ENCODE assay signal across 20 cellular contexts in genomic region chr2:172997031-172997430, GRCh38.
DNase-seq lines count a peak whose midpoint lies in the region; ATAC-seq, FAIRE-seq and TF ChIP-seq lines count a peak whose summit lies in the region.
"Had no signal": no experiment of that assay in that cellular context is flagged by ENCODE, and none has a peak within 500 bp of the region (broad histone marks: within the 10 kb centered on the region; RNA-seq: fewer than 3 reads in every experiment).

No MANE protein-coding gene starts in this region.

- TF ChIP-seq EP300 in A549 (IDR thresholded peaks at IDR 0.05) = no peak

- peak overlapping the region; percentile 71 to 86 for H3K27ac ChIP-seq in A549
- H3K27ac ChIP-seq: BLaER1 treated with 17β-estradiol and CSF1 and Interleukin-3, amounts not matched to agents 10 nM and 100 nM had no signal

- H3K4me1 Mint-ChIP-seq in HFFc6 (ENCODE audit: low read depth) (peaks cover 58% of the 10 kb centered on the region), mesothelial cell of epicardium (peaks cover 48% of the 10 kb centered on the region)

- H3K27me3 Mint-ChIP-seq in HFFc6 (ENCODE audit: insufficient read depth) (no peaks in the 10 kb centered on the region), mesothelial cell of epicardium (ENCODE audit: low read depth) (no peaks in the 10 kb centered on the region)

- H3K4me3 ChIP-seq in A549 = no peak overlapping the region
- H3K4me3 ChIP-seq: BLaER1 treated with 17β-estradiol and CSF1 and Interleukin-3, amounts not matched to agents 10 nM and 100 nM; K562; MG63 had no signal

- H3K4me1 ChIP-seq in A549 = peaks cover 64% of the 10 kb centered on the region

- peak overlapping the region; percentile 72 for H3K27ac Mint-ChIP-seq in HFFc6
- H3K27ac Mint-ChIP-seq in mesothelial cell of epicardium = peak overlapping the region; percentile 56

- no peak for TF ChIP-seq POLR2A in A549 (IDR thresholded peaks at IDR 0.05; ENCODE audit: low read length)

- FAIRE-seq in A549 (lab: Jason Lieb, UNC) = no peak
- FAIRE-seq: K562 had no signal

- no peaks in the 10 kb centered on the region for H3K36me3 Mint-ChIP-seq in HFFc6 (ENCODE audit: low read depth)
- H3K36me3 Mint-ChIP-seq in mesothelial cell of epicardium = peaks cover 14% of the 10 kb centered on the region

- H3K9me3 ChIP-seq in A549 = peaks cover 8% of the 10 kb centered on the region; the same call in 2 of the 3 replicates
- H3K9me3 ChIP-seq: BLaER1 treated with 17β-estradiol and CSF1 and Interleukin-3, amounts not matched to agents 10 nM and 100 nM; MG63 had no signal

- DNase-seq in A549 (ENCODE audit: low read depth in 1 of 2, low spot score in 1 of 2) (no peak), HFFc6 (no peak), amniotic epithelial cell (ENCODE audit: low read depth) (peak; percentile 51), mesothelial cell of epicardium (ENCODE audit: low spot score in 2 of 2, unreplicated experiment in 2 of 2) (no peak), DMS153 (lab: John Stamatoyannopoulos, UW) (no peak), UCSD-AML1 (lab: John Stamatoyannopoulos, UW; ENCODE audit: unreplicated experiment) (no peak)
- DNase-seq: 8988T, H7, MG63, NCI-H1105, NCI-H1694, NCI-H510A treated with DMSO at 0.1 percent for 48 hours, NCI-H82, Right ventricle myocardium superior had no signal

- WGBS in A549 (ENCODE audit: missing lambda C conversion rate) = 69% methylated on average over 2 of the region's 2 CpGs

- peak overlapping the region; percentile 67 for H3K4me2 ChIP-seq in A549

- no peak overlapping the region for H3K4me3 Mint-ChIP-seq in HFFc6
- no peak overlapping the region for H3K4me3 Mint-ChIP-seq in mesothelial cell of epicardium

- no peak for TF ChIP-seq RAD21 in A549 (conservative IDR thresholded peaks at IDR 0.05 in 1 of 2, IDR thresholded peaks at IDR 0.05 in 1 of 2)

- POLR2A ChIA-PET in A549 (lab: Yijun Ruan, JAX) = no interaction called here

- H3K9me3 Mint-ChIP-seq in HFFc6 (no peaks in the 10 kb centered on the region), mesothelial cell of epicardium (peaks cover 4% of the 10 kb centered on the region)

- ATAC-seq in A549 (no peak), HG03571 (IDR thresholded peaks at IDR 0.05; ENCODE audit: unreplicated experiment) (no peak), GM18519 (IDR thresholded peaks at IDR 0.05; ENCODE audit: low FRiP score, unreplicated experiment) (no peak)
- ATAC-seq: K562, Panc1, SK-N-SH treated with all-trans-retinoic acid at 6 μM for 48 hours had no signal

- TF ChIP-seq CTCF in A549 (IDR thresholded peaks at IDR 0.05) (no peak), HFFc6 (IDR thresholded peaks at IDR 0.05) (no peak), mesothelial cell of epicardium (IDR thresholded peaks at IDR 0.05; ENCODE audit: unreplicated experiment) (no peak)

- CTCF ChIA-PET in A549 (lab: Yijun Ruan, JAX) = interaction anchor here (2.5 kb wide), 1 partner anchor 23 kb away, joined by 8 read pairs; no protein-coding TSS in a partner anchor

TF ChIP-seq in A549, 52 proteins besides CTCF, POLR2A, EP300 and RAD21:
- TF ChIP-seq TP53 (CRISPR knock-in tag; IDR thresholded peaks at IDR 0.05) (no peak), NPAS2 (CRISPR knock-in tag; IDR thresholded peaks at IDR 0.05; ENCODE audit: borderline replicate concordance) (no peak), EHMT2 (IDR thresholded peaks at IDR 0.05; ENCODE audit: low read depth) (no peak), PBX3 (IDR thresholded peaks at IDR 0.05) (no peak), REST (IDR thresholded peaks at IDR 0.05) (no peak), SREBF2 (IDR thresholded peaks at IDR 0.05) (no peak), ZNF302 (CRISPR knock-in tag; IDR thresholded peaks at IDR 0.05) (no peak), JUNB (IDR thresholded peaks at IDR 0.05) (no peak), PHF8 (IDR thresholded peaks at IDR 0.05; ENCODE audit: borderline replicate concordance, low read depth) (no peak), HMGXB4 (CRISPR knock-in tag; IDR thresholded peaks at IDR 0.05; ENCODE audit: borderline replicate concordance) (no peak), HOXB13 (CRISPR knock-in tag; IDR thresholded peaks at IDR 0.05; ENCODE audit: low read depth) (no peak), JUN (IDR thresholded peaks at IDR 0.05) (no peak), ZFP36 (IDR thresholded peaks at IDR 0.05; ENCODE audit: borderline replicate concordance, partially characterized antibody) (no peak), HEYL (CRISPR knock-in tag; IDR thresholded peaks at IDR 0.05) (no peak)
- TF ChIP-seq, protein P1, sequence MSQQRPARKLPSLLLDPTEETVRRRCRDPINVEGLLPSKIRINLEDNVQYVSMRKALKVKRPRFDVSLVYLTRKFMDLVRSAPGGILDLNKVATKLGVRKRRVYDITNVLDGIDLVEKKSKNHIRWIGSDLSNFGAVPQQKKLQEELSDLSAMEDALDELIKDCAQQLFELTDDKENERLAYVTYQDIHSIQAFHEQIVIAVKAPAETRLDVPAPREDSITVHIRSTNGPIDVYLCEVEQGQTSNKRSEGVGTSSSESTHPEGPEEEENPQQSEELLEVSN (IDR thresholded peaks at IDR 0.05; ENCODE audit: borderline replicate concordance, low read depth) = no peak
- TF ChIP-seq, protein P2, sequence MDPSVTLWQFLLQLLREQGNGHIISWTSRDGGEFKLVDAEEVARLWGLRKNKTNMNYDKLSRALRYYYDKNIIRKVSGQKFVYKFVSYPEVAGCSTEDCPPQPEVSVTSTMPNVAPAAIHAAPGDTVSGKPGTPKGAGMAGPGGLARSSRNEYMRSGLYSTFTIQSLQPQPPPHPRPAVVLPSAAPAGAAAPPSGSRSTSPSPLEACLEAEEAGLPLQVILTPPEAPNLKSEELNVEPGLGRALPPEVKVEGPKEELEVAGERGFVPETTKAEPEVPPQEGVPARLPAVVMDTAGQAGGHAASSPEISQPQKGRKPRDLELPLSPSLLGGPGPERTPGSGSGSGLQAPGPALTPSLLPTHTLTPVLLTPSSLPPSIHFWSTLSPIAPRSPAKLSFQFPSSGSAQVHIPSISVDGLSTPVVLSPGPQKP (IDR thresholded peaks at IDR 0.05; ENCODE audit: low read depth, low read length) = no peak
